Comparison of ENCODE assay signal across 9 cellular contexts in the genomic region with DNA sequence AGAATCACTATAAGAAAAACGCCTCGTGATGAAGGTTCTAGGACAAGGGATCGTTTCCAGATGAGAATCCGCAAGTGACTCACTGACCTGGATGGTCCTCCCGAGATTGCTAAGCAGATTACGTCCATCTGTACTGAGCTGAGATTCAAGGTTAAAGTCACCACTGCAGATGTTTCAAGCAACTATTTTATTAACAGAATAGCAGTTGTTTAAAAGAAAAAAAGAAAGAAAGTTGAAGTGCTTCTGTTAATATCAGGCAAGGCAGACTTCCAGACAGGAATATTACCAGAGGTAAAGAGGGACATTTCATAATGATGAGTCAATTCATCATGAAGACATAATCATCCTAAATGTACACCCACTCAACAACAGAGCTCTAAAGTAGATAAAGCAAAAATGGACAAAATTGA.
DNase-seq lines count a peak whose midpoint lies in the region; ATAC-seq and TF ChIP-seq lines count a peak whose summit lies in the region.
"Had no signal": no experiment of that assay in that cellular context is flagged by ENCODE, and none has a peak within 500 bp of the region (broad histone marks: within the 10 kb centered on the region; RNA-seq: fewer than 3 reads in every experiment).

No MANE protein-coding gene starts in this region.

- H3K4me3 ChIP-seq in RWPE2 (ENCODE audit: severe bottlenecking), result no peak overlapping the region
- no peak overlapping the region for H3K4me3 ChIP-seq in rectal smooth muscle tissue (ENCODE audit: low read length)

- peak overlapping the region; percentile 100 for H3K27ac ChIP-seq in RWPE2 (ENCODE audit: poor library complexity, severe bottlenecking)
- peak overlapping the region; percentile 57 for H3K27ac ChIP-seq in rectal smooth muscle tissue (ENCODE audit: low read depth, low read length)

- H3K27me3 ChIP-seq in RWPE2 (ENCODE audit: insufficient read depth, poor library complexity, severe bottlenecking) (no peaks in the 10 kb centered on the region), rectal smooth muscle tissue (ENCODE audit: control insufficient read depth, insufficient read depth, low read length) (no peaks in the 10 kb centered on the region)

- H3K4me1 ChIP-seq in RWPE2 (ENCODE audit: insufficient read depth, poor library complexity, severe bottlenecking) (peaks cover 82% of the 10 kb centered on the region), rectal smooth muscle tissue (ENCODE audit: control insufficient read depth, insufficient read depth, low read length) (peaks cover 22% of the 10 kb centered on the region)

- ATAC-seq in RWPE2 (ENCODE audit: low read depth) (peak; percentile 56), GM21390 (IDR thresholded peaks at IDR 0.05; ENCODE audit: unreplicated experiment) (no peak), GM19023 (IDR thresholded peaks at IDR 0.05; ENCODE audit: unreplicated experiment) (no peak)

- DNase-seq in EH (ENCODE audit: low read depth) (peak; percentile 88), RWPE2 (ENCODE audit: low spot score) (no peak), fibroblast of gingiva (ENCODE audit: low read depth) (peak; percentile 77), NCI-H1930 (lab: John Stamatoyannopoulos, UW) (no peak), HuH-7 (ENCODE audit: low spot score) (no peak)
- DNase-seq: NCI-H2227 treated with DMSO at 0.1 percent for 48 hours had no signal

- H3K9ac ChIP-seq in rectal smooth muscle tissue (ENCODE audit: low read length), result no peak overlapping the region

- TF ChIP-seq CTCF in RWPE2 (IDR thresholded peaks at IDR 0.05; ENCODE audit: poor library complexity, severe bottlenecking), result no peak

- no peaks in the 10 kb centered on the region for H3K9me3 ChIP-seq in RWPE2 (ENCODE audit: severe bottlenecking)

- H3K36me3 ChIP-seq in RWPE2 (ENCODE audit: low read depth) (peaks cover 64% of the 10 kb centered on the region), rectal smooth muscle tissue (ENCODE audit: control insufficient read depth, insufficient read depth, low read length) (no peaks in the 10 kb centered on the region)

Comparison
In these comparisons a context has a peak if more than half of its experiments do, and no peak if none do; other contexts are left out.
1. DNase-seq: peak in EH (single experiment) and fibroblast of gingiva (single experiment); none in RWPE2 (single experiment), NCI-H1930 (0 of 2) and HuH-7 (single experiment).